In the genomic region with DNA sequence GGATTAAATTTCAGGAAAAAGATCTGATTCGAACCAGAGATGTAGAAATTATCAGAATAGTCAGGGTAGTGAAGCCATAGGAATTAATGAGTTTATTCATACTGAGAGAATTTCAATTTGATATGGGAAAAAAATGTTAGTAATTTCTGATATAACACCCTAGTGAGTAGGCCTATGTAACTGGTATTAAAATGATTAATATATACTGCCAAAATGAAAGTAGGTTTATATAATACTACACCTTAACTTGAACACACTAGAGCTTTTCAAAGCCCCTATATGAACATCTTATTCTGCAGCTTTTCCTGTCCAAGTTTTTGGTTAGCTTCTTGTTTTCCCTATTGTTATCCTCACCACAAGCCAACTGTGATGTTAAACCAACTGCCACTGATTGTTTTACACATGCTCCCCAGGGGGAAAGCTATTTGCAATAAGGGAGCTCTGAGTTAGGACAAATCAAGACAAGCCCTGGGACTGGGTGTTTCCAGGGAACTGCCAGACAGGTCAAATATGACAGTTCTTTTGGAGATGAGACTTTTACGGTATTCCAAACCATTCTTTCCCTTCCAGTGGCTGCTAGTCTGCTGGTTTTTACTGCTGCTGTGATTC, we compare ENCODE assay signal across 1 cellular context.
TF ChIP-seq lines count a peak whose summit lies in the region.

No MANE protein-coding gene starts in this region.

TF ChIP-seq in H1, 55 proteins besides CTCF, POLR2A, EP300 and RAD21 (continued from another document):
- TF ChIP-seq BCL11A (IDR thresholded peaks at IDR 0.05; ENCODE audit: low read depth in 2 of 2, low read length in 2 of 2) (peak in 1 of 2 experiments; percentile 21), GABPA (IDR thresholded peaks at IDR 0.05; ENCODE audit: borderline replicate concordance, insufficient read depth, low read length) (no peak), TBP (IDR thresholded peaks at IDR 0.05; ENCODE audit: low read depth, low read length) (no peak), NANOG (IDR thresholded peaks at IDR 0.05; ENCODE audit: insufficient read depth, low read depth, low read length, poor library complexity, severe bottlenecking) (peak; percentile 24), JUN (IDR thresholded peaks at IDR 0.05; ENCODE audit: low read depth, low read length) (no peak), TAF7 (optimal IDR thresholded peaks at IDR 0.05; ENCODE audit: borderline replicate concordance, low read depth, low read length) (no peak), CEBPB (IDR thresholded peaks at IDR 0.05; ENCODE audit: low read depth, low read length) (no peak), KDM4A (IDR thresholded peaks at IDR 0.05; ENCODE audit: low read depth, low read length, severe bottlenecking) (no peak), EZH2 (IDR thresholded peaks at IDR 0.05; ENCODE audit: low read depth, low read length, severe bottlenecking) (no peak), SP4 (IDR thresholded peaks at IDR 0.05; ENCODE audit: low read length) (no peak), SIX5 (IDR thresholded peaks at IDR 0.05; ENCODE audit: low read depth, low read length) (no peak), CTBP2 (IDR thresholded peaks at IDR 0.05; ENCODE audit: borderline replicate concordance, insufficient read depth, insufficient read length, low read length) (no peak), CHD2 (IDR thresholded peaks at IDR 0.05; ENCODE audit: low read length) (no peak), RFX5 (IDR thresholded peaks at IDR 0.05; ENCODE audit: borderline replicate concordance, low read depth, low read length) (no peak), TCF12 (IDR thresholded peaks at IDR 0.05; ENCODE audit: low read depth, low read length) (no peak), CBX8 (IDR thresholded peaks at IDR 0.05; ENCODE audit: borderline replicate concordance, low read depth, low read length) (no peak), TEAD4 (IDR thresholded peaks at IDR 0.05; ENCODE audit: low read depth, low read length) (no peak), POU5F1 (IDR thresholded peaks at IDR 0.05; ENCODE audit: low read depth, low read length) (no peak; the same call in 1 of the 2 replicates)
- TF ChIP-seq, protein P1, sequence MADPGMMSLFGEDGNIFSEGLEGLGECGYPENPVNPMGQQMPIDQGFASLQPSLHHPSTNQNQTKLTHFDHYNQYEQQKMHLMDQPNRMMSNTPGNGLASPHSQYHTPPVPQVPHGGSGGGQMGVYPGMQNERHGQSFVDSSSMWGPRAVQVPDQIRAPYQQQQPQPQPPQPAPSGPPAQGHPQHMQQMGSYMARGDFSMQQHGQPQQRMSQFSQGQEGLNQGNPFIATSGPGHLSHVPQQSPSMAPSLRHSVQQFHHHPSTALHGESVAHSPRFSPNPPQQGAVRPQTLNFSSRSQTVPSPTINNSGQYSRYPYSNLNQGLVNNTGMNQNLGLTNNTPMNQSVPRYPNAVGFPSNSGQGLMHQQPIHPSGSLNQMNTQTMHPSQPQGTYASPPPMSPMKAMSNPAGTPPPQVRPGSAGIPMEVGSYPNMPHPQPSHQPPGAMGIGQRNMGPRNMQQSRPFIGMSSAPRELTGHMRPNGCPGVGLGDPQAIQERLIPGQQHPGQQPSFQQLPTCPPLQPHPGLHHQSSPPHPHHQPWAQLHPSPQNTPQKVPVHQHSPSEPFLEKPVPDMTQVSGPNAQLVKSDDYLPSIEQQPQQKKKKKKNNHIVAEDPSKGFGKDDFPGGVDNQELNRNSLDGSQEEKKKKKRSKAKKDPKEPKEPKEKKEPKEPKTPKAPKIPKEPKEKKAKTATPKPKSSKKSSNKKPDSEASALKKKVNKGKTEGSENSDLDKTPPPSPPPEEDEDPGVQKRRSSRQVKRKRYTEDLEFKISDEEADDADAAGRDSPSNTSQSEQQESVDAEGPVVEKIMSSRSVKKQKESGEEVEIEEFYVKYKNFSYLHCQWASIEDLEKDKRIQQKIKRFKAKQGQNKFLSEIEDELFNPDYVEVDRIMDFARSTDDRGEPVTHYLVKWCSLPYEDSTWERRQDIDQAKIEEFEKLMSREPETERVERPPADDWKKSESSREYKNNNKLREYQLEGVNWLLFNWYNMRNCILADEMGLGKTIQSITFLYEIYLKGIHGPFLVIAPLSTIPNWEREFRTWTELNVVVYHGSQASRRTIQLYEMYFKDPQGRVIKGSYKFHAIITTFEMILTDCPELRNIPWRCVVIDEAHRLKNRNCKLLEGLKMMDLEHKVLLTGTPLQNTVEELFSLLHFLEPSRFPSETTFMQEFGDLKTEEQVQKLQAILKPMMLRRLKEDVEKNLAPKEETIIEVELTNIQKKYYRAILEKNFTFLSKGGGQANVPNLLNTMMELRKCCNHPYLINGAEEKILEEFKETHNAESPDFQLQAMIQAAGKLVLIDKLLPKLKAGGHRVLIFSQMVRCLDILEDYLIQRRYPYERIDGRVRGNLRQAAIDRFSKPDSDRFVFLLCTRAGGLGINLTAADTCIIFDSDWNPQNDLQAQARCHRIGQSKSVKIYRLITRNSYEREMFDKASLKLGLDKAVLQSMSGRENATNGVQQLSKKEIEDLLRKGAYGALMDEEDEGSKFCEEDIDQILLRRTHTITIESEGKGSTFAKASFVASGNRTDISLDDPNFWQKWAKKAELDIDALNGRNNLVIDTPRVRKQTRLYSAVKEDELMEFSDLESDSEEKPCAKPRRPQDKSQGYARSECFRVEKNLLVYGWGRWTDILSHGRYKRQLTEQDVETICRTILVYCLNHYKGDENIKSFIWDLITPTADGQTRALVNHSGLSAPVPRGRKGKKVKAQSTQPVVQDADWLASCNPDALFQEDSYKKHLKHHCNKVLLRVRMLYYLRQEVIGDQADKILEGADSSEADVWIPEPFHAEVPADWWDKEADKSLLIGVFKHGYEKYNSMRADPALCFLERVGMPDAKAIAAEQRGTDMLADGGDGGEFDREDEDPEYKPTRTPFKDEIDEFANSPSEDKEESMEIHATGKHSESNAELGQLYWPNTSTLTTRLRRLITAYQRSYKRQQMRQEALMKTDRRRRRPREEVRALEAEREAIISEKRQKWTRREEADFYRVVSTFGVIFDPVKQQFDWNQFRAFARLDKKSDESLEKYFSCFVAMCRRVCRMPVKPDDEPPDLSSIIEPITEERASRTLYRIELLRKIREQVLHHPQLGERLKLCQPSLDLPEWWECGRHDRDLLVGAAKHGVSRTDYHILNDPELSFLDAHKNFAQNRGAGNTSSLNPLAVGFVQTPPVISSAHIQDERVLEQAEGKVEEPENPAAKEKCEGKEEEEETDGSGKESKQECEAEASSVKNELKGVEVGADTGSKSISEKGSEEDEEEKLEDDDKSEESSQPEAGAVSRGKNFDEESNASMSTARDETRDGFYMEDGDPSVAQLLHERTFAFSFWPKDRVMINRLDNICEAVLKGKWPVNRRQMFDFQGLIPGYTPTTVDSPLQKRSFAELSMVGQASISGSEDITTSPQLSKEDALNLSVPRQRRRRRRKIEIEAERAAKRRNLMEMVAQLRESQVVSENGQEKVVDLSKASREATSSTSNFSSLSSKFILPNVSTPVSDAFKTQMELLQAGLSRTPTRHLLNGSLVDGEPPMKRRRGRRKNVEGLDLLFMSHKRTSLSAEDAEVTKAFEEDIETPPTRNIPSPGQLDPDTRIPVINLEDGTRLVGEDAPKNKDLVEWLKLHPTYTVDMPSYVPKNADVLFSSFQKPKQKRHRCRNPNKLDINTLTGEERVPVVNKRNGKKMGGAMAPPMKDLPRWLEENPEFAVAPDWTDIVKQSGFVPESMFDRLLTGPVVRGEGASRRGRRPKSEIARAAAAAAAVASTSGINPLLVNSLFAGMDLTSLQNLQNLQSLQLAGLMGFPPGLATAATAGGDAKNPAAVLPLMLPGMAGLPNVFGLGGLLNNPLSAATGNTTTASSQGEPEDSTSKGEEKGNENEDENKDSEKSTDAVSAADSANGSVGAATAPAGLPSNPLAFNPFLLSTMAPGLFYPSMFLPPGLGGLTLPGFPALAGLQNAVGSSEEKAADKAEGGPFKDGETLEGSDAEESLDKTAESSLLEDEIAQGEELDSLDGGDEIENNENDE (IDR thresholded peaks at IDR 0.05; ENCODE audit: insufficient replicate concordance, low read length) = peak; percentile 52
- TF ChIP-seq, protein P2, sequence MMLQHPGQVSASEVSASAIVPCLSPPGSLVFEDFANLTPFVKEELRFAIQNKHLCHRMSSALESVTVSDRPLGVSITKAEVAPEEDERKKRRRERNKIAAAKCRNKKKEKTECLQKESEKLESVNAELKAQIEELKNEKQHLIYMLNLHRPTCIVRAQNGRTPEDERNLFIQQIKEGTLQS (IDR thresholded peaks at IDR 0.05; ENCODE audit: insufficient read depth, low read depth, low read length) = no peak
- TF ChIP-seq, protein P3, sequence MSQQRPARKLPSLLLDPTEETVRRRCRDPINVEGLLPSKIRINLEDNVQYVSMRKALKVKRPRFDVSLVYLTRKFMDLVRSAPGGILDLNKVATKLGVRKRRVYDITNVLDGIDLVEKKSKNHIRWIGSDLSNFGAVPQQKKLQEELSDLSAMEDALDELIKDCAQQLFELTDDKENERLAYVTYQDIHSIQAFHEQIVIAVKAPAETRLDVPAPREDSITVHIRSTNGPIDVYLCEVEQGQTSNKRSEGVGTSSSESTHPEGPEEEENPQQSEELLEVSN (IDR thresholded peaks at IDR 0.05) = no peak
